Comparison of ENCODE assay signal across 8 cellular contexts in genomic region chr13:19632915-19633339, GRCh38. TPM values are rescaled to one million over a fixed set of nuclear protein-coding genes. Genes with fewer than 3 reads are reported as not detected.
DNase-seq lines count a peak whose midpoint lies in the region; ATAC-seq, FAIRE-seq and TF ChIP-seq lines count a peak whose summit lies in the region.

No MANE protein-coding gene starts in this region.

- peaks cover 24% of the 10 kb centered on the region for H3K4me1 Mint-ChIP-seq in activated CD4-positive, alpha-beta T cell treated with anti-CD3 and anti-CD28 coated beads, Interleukin-2, amount 10 ng/mL, durations not matched to agents 7 days and 5 days
- peaks cover 23% of the 10 kb centered on the region for H3K4me1 Mint-ChIP-seq in activated CD8-positive, alpha-beta T cell treated with anti-CD3 and anti-CD28 coated beads for 36 hours (ENCODE audit: low read depth)
- peaks cover 39 to 44% of the 10 kb centered on the region in 2 donors for H3K4me1 Mint-ChIP-seq in immature natural killer cell

- CTCF ChIA-PET in activated CD4-positive, alpha-beta T cell treated with anti-CD3 and anti-CD28 coated beads, Interleukin-2, amount 10 ng/mL, durations not matched to agents 7 days and 5 days (lab: Charles Lee) = interaction anchor here (0.9 to 1.6 kb wide), 4 partner anchors 9 to 61 kb away, joined by 3 to 6 read pairs (median 4); no protein-coding TSS in a partner anchor
- CTCF ChIA-PET in activated CD8-positive, alpha-beta T cell treated with anti-CD3 and anti-CD28 coated beads for 36 hours (lab: Charles Lee) = interaction anchor here (0.7 to 2.4 kb wide), 4 partner anchors 9 to 324 kb away, joined by 3 to 11 read pairs (median 4); no protein-coding TSS in a partner anchor

- ATAC-seq in activated CD8-positive, alpha-beta T cell treated with anti-CD3 and anti-CD28 coated beads for 36 hours = no peak
- no peak for ATAC-seq in HG02981 (IDR thresholded peaks at IDR 0.05; ENCODE audit: unreplicated experiment)

- no peak for DNase-seq in activated CD4-positive, alpha-beta T cell treated with anti-CD3 and anti-CD28 coated beads, Interleukin-2, amount 10 ng/mL, durations not matched to agents 7 days and 5 days
- no peak for DNase-seq in activated CD4-positive, alpha-beta T cell treated with anti-CD3 and anti-CD28 coated beads for 48 hours
- no peak for DNase-seq in activated CD8-positive, alpha-beta T cell treated with anti-CD3 and anti-CD28 coated beads for 36 hours
- DNase-seq in immature natural killer cell (no peak), superior temporal gyrus (ENCODE audit: extremely low spot score) (peak; percentile 48), NCI-H345 (lab: John Stamatoyannopoulos, UW) (no peak), frontal cortex (ENCODE audit: low spot score in 2 of 2) (no peak)

- peak overlapping the region; percentile 99 for H3K27ac Mint-ChIP-seq in activated CD4-positive, alpha-beta T cell treated with anti-CD3 and anti-CD28 coated beads, Interleukin-2, amount 10 ng/mL, durations not matched to agents 7 days and 5 days
- peak overlapping the region; percentile 100 for H3K27ac Mint-ChIP-seq in activated CD8-positive, alpha-beta T cell treated with anti-CD3 and anti-CD28 coated beads for 36 hours
- peak overlapping the region; percentile 96 to 100 (median 98) for H3K27ac Mint-ChIP-seq in immature natural killer cell

- H3K36me3 Mint-ChIP-seq in activated CD4-positive, alpha-beta T cell treated with anti-CD3 and anti-CD28 coated beads, Interleukin-2, amount 10 ng/mL, durations not matched to agents 7 days and 5 days (ENCODE audit: low read depth) = peaks cover 19% of the 10 kb centered on the region
- peaks cover 25% of the 10 kb centered on the region for H3K36me3 Mint-ChIP-seq in activated CD8-positive, alpha-beta T cell treated with anti-CD3 and anti-CD28 coated beads for 36 hours (ENCODE audit: low read depth)
- H3K36me3 Mint-ChIP-seq in immature natural killer cell = peaks cover 0 to 3% (median 0%) of the 10 kb centered on the region in 3 donors

- intact Hi-C loops in activated CD8-positive, alpha-beta T cell treated with anti-CD3 and anti-CD28 coated beads for 36 hours (cut with micrococcal nuclease) = no loop called here

- POLR2A ChIA-PET in activated CD4-positive, alpha-beta T cell treated with anti-CD3 and anti-CD28 coated beads, Interleukin-2, amount 10 ng/mL, durations not matched to agents 7 days and 5 days (lab: Charles Lee) = no interaction called here
- POLR2A ChIA-PET in activated CD8-positive, alpha-beta T cell treated with anti-CD3 and anti-CD28 coated beads for 36 hours (lab: Charles Lee) = interaction anchor here (0.9 kb wide), 1 partner anchor 12 kb away, joined by 3 read pairs; no protein-coding TSS in a partner anchor

- no peak for FAIRE-seq in frontal cortex (lab: Jason Lieb, UNC)

- no peak for TF ChIP-seq CTCF in activated CD8-positive, alpha-beta T cell treated with anti-CD3 and anti-CD28 coated beads for 36 hours (IDR thresholded peaks at IDR 0.05)

- H3K9me3 Mint-ChIP-seq in activated CD4-positive, alpha-beta T cell treated with anti-CD3 and anti-CD28 coated beads, Interleukin-2, amount 10 ng/mL, durations not matched to agents 7 days and 5 days = no peaks in the 10 kb centered on the region
- H3K9me3 Mint-ChIP-seq in activated CD8-positive, alpha-beta T cell treated with anti-CD3 and anti-CD28 coated beads for 36 hours = peaks cover 2% of the 10 kb centered on the region
- H3K9me3 Mint-ChIP-seq in immature natural killer cell = no peaks in the 10 kb centered on the region

- H3K27me3 Mint-ChIP-seq in activated CD4-positive, alpha-beta T cell treated with anti-CD3 and anti-CD28 coated beads, Interleukin-2, amount 10 ng/mL, durations not matched to agents 7 days and 5 days = no peaks in the 10 kb centered on the region
- H3K27me3 Mint-ChIP-seq in activated CD8-positive, alpha-beta T cell treated with anti-CD3 and anti-CD28 coated beads for 36 hours = no peaks in the 10 kb centered on the region
- H3K27me3 Mint-ChIP-seq in immature natural killer cell (ENCODE audit: low read depth in 3 of 3) = peaks cover 5 to 12% (median 7%) of the 10 kb centered on the region in 3 donors

- H3K4me3 Mint-ChIP-seq in activated CD4-positive, alpha-beta T cell treated with anti-CD3 and anti-CD28 coated beads, Interleukin-2, amount 10 ng/mL, durations not matched to agents 7 days and 5 days = peak overlapping the region; percentile 100
- H3K4me3 Mint-ChIP-seq in activated CD8-positive, alpha-beta T cell treated with anti-CD3 and anti-CD28 coated beads for 36 hours = peak overlapping the region; percentile 100
- H3K4me3 Mint-ChIP-seq in immature natural killer cell = peak overlapping the region; percentile 96 to 100 (median 100)

RNA-seq across cellular contexts. Expression of gene MPHOSPH8, which starts 0.5 kb away (rescaled TPM):
- total RNA-seq in activated CD4-positive, alpha-beta T cell treated with anti-CD3 and anti-CD28 coated beads, Interleukin-2, amount 10 ng/mL, durations not matched to agents 7 days and 5 days = 10 to 100 TPM; 44.9 to 49.6 TPM
- total RNA-seq in activated CD8-positive, alpha-beta T cell treated with anti-CD3 and anti-CD28 coated beads for 36 hours = 10 to 100 TPM; 26.9 to 27.4 TPM
- 10 to 100 TPM in 1 of 3 donors, 1 to 10 TPM in 2; 3.9 to 20.5 (median 7.2) TPM for polyA plus RNA-seq in immature natural killer cell
- 33.4 TPM for total RNA-seq in frontal cortex
